In the genomic region with DNA sequence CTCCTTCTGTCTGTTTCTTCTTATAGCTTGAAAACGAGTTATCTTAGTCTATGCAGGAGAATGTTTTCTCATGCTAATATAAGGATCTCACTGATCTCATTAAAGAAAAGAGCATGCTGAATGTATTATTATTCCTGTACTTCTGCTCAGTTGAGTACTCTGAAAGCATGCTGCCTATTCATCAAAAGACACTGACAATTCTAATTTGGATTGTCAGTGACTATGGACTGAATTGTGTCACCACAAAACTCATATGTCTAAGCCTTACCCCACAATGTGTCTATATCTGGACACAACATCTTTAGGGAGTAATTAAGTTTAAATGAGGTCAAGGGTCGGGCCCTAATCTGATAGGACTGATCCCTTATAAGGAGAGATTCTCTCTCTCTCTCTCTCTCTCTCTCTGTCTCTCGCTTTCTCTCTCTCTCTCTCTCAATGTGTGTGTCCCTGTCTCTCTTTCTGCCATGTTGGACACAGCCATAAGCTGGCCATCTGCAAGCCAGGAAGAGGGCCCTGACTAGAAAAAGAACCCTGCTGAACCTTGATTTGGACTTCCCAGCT, we compare ENCODE assay signal across 12 cellular contexts.
A peak's percentile ranks its signal among the peaks of the same experiment; 100 is the strongest.
DNase-seq lines count a peak whose midpoint lies in the region; TF ChIP-seq lines count a peak whose summit lies in the region.
"Had no signal": no experiment of that assay in that cellular context is flagged by ENCODE, and none has a peak within 500 bp of the region (broad histone marks: within the 10 kb centered on the region; RNA-seq: fewer than 3 reads in every experiment).

No MANE protein-coding gene starts in this region.

- peaks cover 16% of the 10 kb centered on the region for H3K4me1 ChIP-seq in neural progenitor cell

- H3K9me3 Mint-ChIP-seq in neural progenitor cell = no peaks in the 10 kb centered on the region

- no peak overlapping the region for H3K27ac ChIP-seq in neural progenitor cell
- H3K27ac ChIP-seq: BLaER1 treated with 17β-estradiol and CSF1 and Interleukin-3, amounts not matched to agents 10 nM and 100 nM had no signal

- H3K4me1 Mint-ChIP-seq in neural progenitor cell = peaks cover 4% of the 10 kb centered on the region
- H3K4me1 Mint-ChIP-seq: CD4-positive, CD25-positive, alpha-beta regulatory T cell had no signal

- H3K9me3 ChIP-seq in neural progenitor cell (ENCODE audit: low read depth) = no peaks in the 10 kb centered on the region
- H3K9me3 ChIP-seq: BLaER1 treated with 17β-estradiol and CSF1 and Interleukin-3, amounts not matched to agents 10 nM and 100 nM had no signal

- H3K4me3 ChIP-seq in neural progenitor cell = no peak overlapping the region
- H3K4me3 ChIP-seq: BLaER1 treated with 17β-estradiol and CSF1 and Interleukin-3, amounts not matched to agents 10 nM and 100 nM had no signal

- H3F3A ChIP-seq in neural progenitor cell (ENCODE audit: low read depth) = no peaks in the 10 kb centered on the region

- no peaks in the 10 kb centered on the region for H3K36me3 ChIP-seq in neural progenitor cell
- H3K36me3 ChIP-seq: BLaER1 treated with 17β-estradiol and CSF1 and Interleukin-3, amounts not matched to agents 10 nM and 100 nM had no signal

- H3K4me2 ChIP-seq in neural progenitor cell = no peak overlapping the region
- H3K4me2 ChIP-seq: BLaER1 treated with 17β-estradiol and CSF1 and Interleukin-3, amounts not matched to agents 10 nM and 100 nM had no signal

- no peaks in the 10 kb centered on the region for H3K27me3 ChIP-seq in neural progenitor cell
- H3K27me3 ChIP-seq: BLaER1 treated with 17β-estradiol and CSF1 and Interleukin-3, amounts not matched to agents 10 nM and 100 nM had no signal

- no peak overlapping the region for H3K4me3 Mint-ChIP-seq in neural progenitor cell
- H3K4me3 Mint-ChIP-seq: CD4-positive, CD25-positive, alpha-beta regulatory T cell had no signal

- no peaks in the 10 kb centered on the region for H4K20me1 ChIP-seq in neural progenitor cell (ENCODE audit: low read depth)
- H4K20me1 ChIP-seq: BLaER1 treated with 17β-estradiol and CSF1 and Interleukin-3, amounts not matched to agents 10 nM and 100 nM had no signal

- H2AFZ ChIP-seq in neural progenitor cell (replicated peaks) = no peak overlapping the region

- H3K79me2 ChIP-seq in neural progenitor cell (ENCODE audit: low read depth) = no peaks in the 10 kb centered on the region

- no peaks in the 10 kb centered on the region for H3K27me3 Mint-ChIP-seq in neural progenitor cell (ENCODE audit: insufficient read depth, low read depth)

- no peaks in the 10 kb centered on the region for H3K36me3 Mint-ChIP-seq in neural progenitor cell
- H3K36me3 Mint-ChIP-seq: CD4-positive, CD25-positive, alpha-beta regulatory T cell had no signal

- DNase-seq in NCI-H82 (lab: John Stamatoyannopoulos, UW) (peak; percentile 10), NCI-H82 treated with DMSO at 0.1 percent for 48 hours (lab: John Stamatoyannopoulos, UW; ENCODE audit: unreplicated experiment) (no peak), SK-N-DZ (ENCODE audit: low spot score) (peak; percentile 35), neural progenitor cell (ENCODE audit: low spot score) (peak; percentile 14), nucleus accumbens (lab: John Stamatoyannopoulos, UW) (no peak), NCI-H345 treated with DMSO at 0.1 percent for 48 hours (lab: John Stamatoyannopoulos, UW; ENCODE audit: unreplicated experiment) (no peak), epidermal melanocyte (ENCODE audit: insufficient read length, low spot score) (no peak)
- DNase-seq: 8988T; ACHN; CD4-positive, CD25-positive, alpha-beta regulatory T cell; GF-D8 had no signal

- TF ChIP-seq CTCF in neural progenitor cell (IDR thresholded peaks at IDR 0.05) = no peak

- no peak overlapping the region for H3K9ac ChIP-seq in neural progenitor cell
- H3K9ac ChIP-seq: BLaER1 treated with 17β-estradiol and CSF1 and Interleukin-3, amounts not matched to agents 10 nM and 100 nM had no signal

- H3K27ac Mint-ChIP-seq in neural progenitor cell = peak overlapping the region; percentile 55
- H3K27ac Mint-ChIP-seq: CD4-positive, CD25-positive, alpha-beta regulatory T cell had no signal

Comparison
In these comparisons a context has a peak if more than half of its experiments do, and no peak if none do; other contexts are left out.
1. DNase-seq: peak in NCI-H82 (single experiment), SK-N-DZ (single experiment) and neural progenitor cell (single experiment); none in NCI-H82 treated with DMSO at 0.1 percent for 48 hours (single experiment), nucleus accumbens (0 of 56), NCI-H345 treated with DMSO at 0.1 percent for 48 hours (single experiment) and epidermal melanocyte (single experiment).